8 cellular contexts compared by ENCODE assay signal in genomic region chr2:228048838-228049490, GRCh38.
DNase-seq lines count a peak whose midpoint lies in the region; ATAC-seq and TF ChIP-seq lines count a peak whose summit lies in the region.

No MANE protein-coding gene starts in this region.

- intact Hi-C loops in upper lobe of right lung (cut with DNase I), result no loop called here

- ATAC-seq in upper lobe of right lung, result peak; percentile 93
- ATAC-seq in GM21717 (IDR thresholded peaks at IDR 0.05; ENCODE audit: unreplicated experiment), result no peak

- no peaks in the 10 kb centered on the region for H3K4me1 ChIP-seq in upper lobe of right lung

- H3K27me3 ChIP-seq in upper lobe of right lung, result no peaks in the 10 kb centered on the region

- TF ChIP-seq CTCF in GM20000 (IDR thresholded peaks at IDR 0.05; ENCODE audit: extremely low read depth, missing control alignments) (peak; percentile 12), astrocyte of the cerebellum (IDR thresholded peaks at IDR 0.05; ENCODE audit: low read depth, low read length, missing control alignments) (peak; percentile 64), upper lobe of right lung (IDR thresholded peaks at IDR 0.05) (peak; percentile 56)

- H3K36me3 ChIP-seq in upper lobe of right lung, result no peaks in the 10 kb centered on the region

- peak; percentile 61 for DNase-seq in AG20443 (ENCODE audit: low spot score)
- DNase-seq in GM20000 (ENCODE audit: low spot score), result peak; percentile 3
- peak; percentile 55 for DNase-seq in NCI-H1092 treated with DMSO at 0.1 percent for 48 hours (lab: John Stamatoyannopoulos, UW)
- DNase-seq in astrocyte of the cerebellum (ENCODE audit: low read depth), result peak; percentile 13
- DNase-seq in iPS-NIHi7 (ENCODE audit: extremely low spot score), result peak; percentile 76
- no peak for DNase-seq in upper lobe of right lung
- no peak for DNase-seq in DMS79 (lab: John Stamatoyannopoulos, UW)

- no peak overlapping the region for H3K27ac ChIP-seq in upper lobe of right lung

- H3K4me3 ChIP-seq in astrocyte of the cerebellum (ENCODE audit: low read depth, low read length) (no peak overlapping the region), upper lobe of right lung (no peak overlapping the region)

- in situ Hi-C loops in astrocyte of the cerebellum (cut with HindIII; ENCODE audit: low sequenced_read_pairs), result no loop called here

- H3K9me3 ChIP-seq in upper lobe of right lung, result no peaks in the 10 kb centered on the region

Comparison
In these comparisons a context has a peak if more than half of its experiments do, and no peak if none do; other contexts are left out.
1. DNase-seq: peak in AG20443 (single experiment), GM20000 (single experiment), NCI-H1092 treated with DMSO at 0.1 percent for 48 hours (single experiment), astrocyte of the cerebellum (single experiment) and iPS-NIHi7 (single experiment); none in upper lobe of right lung (single experiment) and DMS79 (single experiment).
2. CTCF ChIP-seq: peak in every context shown above with its lines; median percentile 64 in astrocyte of the cerebellum; 56 in upper lobe of right lung; 12 in GM20000.